ENCODE assay signal across 19 cellular contexts in genomic region chr5:55918097-55919035, GRCh38.
DNase-seq lines count a peak whose midpoint lies in the region; ATAC-seq and TF ChIP-seq lines count a peak whose summit lies in the region.
"Had no signal": no experiment of that assay in that cellular context is flagged by ENCODE, and none has a peak within 500 bp of the region (broad histone marks: within the 10 kb centered on the region; RNA-seq: fewer than 3 reads in every experiment).

No MANE protein-coding gene starts in this region.

- no peak overlapping the region for H3K4me3 Mint-ChIP-seq in activated T-cell treated with anti-CD3 and anti-CD28 coated beads, Interleukin-2, amount 50 U/mL, for 72 hours
- no peak overlapping the region for H3K4me3 Mint-ChIP-seq in stimulated activated effector memory CD8-positive, alpha-beta T cell treated with anti-CD3 and anti-CD28 coated beads, Interleukin-12 subunit alpha, Interleukin-12 subunit beta, amount 100 ng/mL, for 72 hours
- H3K4me3 Mint-ChIP-seq in naive thymus-derived CD8-positive, alpha-beta T cell, result no peak overlapping the region

- intact Hi-C loops in prostate gland (cut with DNase I), result no loop called here

- H3K36me3 Mint-ChIP-seq in activated T-cell treated with anti-CD3 and anti-CD28 coated beads, Interleukin-2, amount 50 U/mL, for 72 hours (ENCODE audit: insufficient read depth in 2 of 2), result no peaks in the 10 kb centered on the region
- no peaks in the 10 kb centered on the region for H3K36me3 Mint-ChIP-seq in stimulated activated effector memory CD8-positive, alpha-beta T cell treated with anti-CD3 and anti-CD28 coated beads, Interleukin-12 subunit alpha, Interleukin-12 subunit beta, amount 100 ng/mL, for 72 hours
- no peaks in the 10 kb centered on the region for H3K36me3 Mint-ChIP-seq in naive thymus-derived CD8-positive, alpha-beta T cell

- peaks cover 35% of the 10 kb centered on the region for H3K4me1 Mint-ChIP-seq in activated T-cell treated with anti-CD3 and anti-CD28 coated beads, Interleukin-2, amount 50 U/mL, for 72 hours (ENCODE audit: low read depth)
- peaks cover 17% of the 10 kb centered on the region for H3K4me1 Mint-ChIP-seq in stimulated activated effector memory CD8-positive, alpha-beta T cell treated with anti-CD3 and anti-CD28 coated beads, Interleukin-12 subunit alpha, Interleukin-12 subunit beta, amount 100 ng/mL, for 72 hours
- H3K4me1 Mint-ChIP-seq in naive thymus-derived CD8-positive, alpha-beta T cell, result peaks cover 7 to 18% (median 15%) of the 10 kb centered on the region in 4 donors

- TF ChIP-seq CTCF in prostate gland (IDR thresholded peaks at IDR 0.05), result no peak

- peak; percentile 89 to 90 for ATAC-seq in activated T-cell treated with anti-CD3 and anti-CD28 coated beads, Interleukin-2, amount 50 U/mL, for 72 hours (replicated peaks in 1 of 2)
- peak; percentile 86 for ATAC-seq in stimulated activated effector memory CD8-positive, alpha-beta T cell treated with anti-CD3 and anti-CD28 coated beads, Interleukin-12 subunit alpha, Interleukin-12 subunit beta, amount 100 ng/mL, for 72 hours
- no peak for ATAC-seq in naive thymus-derived CD8-positive, alpha-beta T cell

- H3K27ac Mint-ChIP-seq in activated T-cell treated with anti-CD3 and anti-CD28 coated beads, Interleukin-2, amount 50 U/mL, for 72 hours, result no peak overlapping the region
- H3K27ac Mint-ChIP-seq in stimulated activated effector memory CD8-positive, alpha-beta T cell treated with anti-CD3 and anti-CD28 coated beads, Interleukin-12 subunit alpha, Interleukin-12 subunit beta, amount 100 ng/mL, for 72 hours, result no peak overlapping the region
- no peak overlapping the region for H3K27ac Mint-ChIP-seq in naive thymus-derived CD8-positive, alpha-beta T cell

- TF ChIP-seq POLR2A in prostate gland (IDR thresholded peaks at IDR 0.05), result no peak

- POLR2A ChIA-PET in naive thymus-derived CD8-positive, alpha-beta T cell (lab: Charles Lee), result no interaction called here

- no peak overlapping the region for H3K27ac ChIP-seq in prostate gland
- H3K27ac ChIP-seq: brain microvascular endothelial cell, dorsolateral prefrontal cortex, heart right ventricle, parathyroid adenoma, spleen had no signal

- no peaks in the 10 kb centered on the region for H3K9me3 Mint-ChIP-seq in activated T-cell treated with anti-CD3 and anti-CD28 coated beads, Interleukin-2, amount 50 U/mL, for 72 hours
- H3K9me3 Mint-ChIP-seq in stimulated activated effector memory CD8-positive, alpha-beta T cell treated with anti-CD3 and anti-CD28 coated beads, Interleukin-12 subunit alpha, Interleukin-12 subunit beta, amount 100 ng/mL, for 72 hours, result no peaks in the 10 kb centered on the region
- H3K9me3 Mint-ChIP-seq in naive thymus-derived CD8-positive, alpha-beta T cell, result no peaks in the 10 kb centered on the region

- peak; percentile 42 to 47 for DNase-seq in activated T-cell treated with anti-CD3 and anti-CD28 coated beads, Interleukin-2, amount 50 U/mL, for 72 hours
- DNase-seq in activated T-cell treated with anti-CD3 and anti-CD28 coated beads for 4 hours (no peak), M059J (ENCODE audit: low read depth) (peak; percentile 28), iPS-NIHi7 (ENCODE audit: extremely low spot score) (peak; percentile 3), prostate gland (ENCODE audit: low spot score) (no peak)
- no peak for DNase-seq in stimulated activated effector memory CD8-positive, alpha-beta T cell treated with anti-CD3 and anti-CD28 coated beads, Interleukin-12 subunit alpha, Interleukin-12 subunit beta, amount 100 ng/mL, for 72 hours (ENCODE audit: low spot score in 2 of 2)
- no peak for DNase-seq in naive thymus-derived CD8-positive, alpha-beta T cell
- DNase-seq in stimulated activated CD8-positive, alpha-beta memory T cell treated with anti-CD3 and anti-CD28 coated beads, Interleukin-4, amount 100 ng/mL, for 48 hours, result no peak
- DNase-seq: activated naive CD4-positive, alpha-beta T cell treated with Interleukin-2 at 50 U/mL for 16 hours; brain microvascular endothelial cell; DMS 273 treated with DMSO at 0.1 percent for 48 hours; dorsolateral prefrontal cortex; heart right ventricle; KG1; NCI-H2171 treated with DMSO at 0.1 percent for 48 hours; SHP77 treated with DMSO at 0.1 percent for 48 hours; spleen; T1000 had no signal

- no peaks in the 10 kb centered on the region for H3K9me3 ChIP-seq in prostate gland
- H3K9me3 ChIP-seq: heart right ventricle, spleen had no signal

- H3K4me3 ChIP-seq in prostate gland, result no peak overlapping the region
- H3K4me3 ChIP-seq: dorsolateral prefrontal cortex, heart right ventricle, spleen had no signal

- no peaks in the 10 kb centered on the region for H3K36me3 ChIP-seq in prostate gland
- H3K36me3 ChIP-seq: brain microvascular endothelial cell, heart right ventricle, spleen had no signal

- H3K27me3 ChIP-seq in prostate gland (replicated peaks; ENCODE audit: insufficient read depth), result no peaks in the 10 kb centered on the region
- H3K27me3 ChIP-seq: brain microvascular endothelial cell, dorsolateral prefrontal cortex, heart right ventricle, spleen had no signal

- H3K4me1 ChIP-seq in prostate gland (replicated peaks), result no peaks in the 10 kb centered on the region
- H3K4me1 ChIP-seq: parathyroid adenoma had no signal

- H3K27me3 Mint-ChIP-seq in activated T-cell treated with anti-CD3 and anti-CD28 coated beads, Interleukin-2, amount 50 U/mL, for 72 hours (ENCODE audit: low read depth), result no peaks in the 10 kb centered on the region
- H3K27me3 Mint-ChIP-seq in naive thymus-derived CD8-positive, alpha-beta T cell, result peaks cover 0 to 8% (median 0%) of the 10 kb centered on the region in 5 donors

- 96% methylated on average over 17 of the region's 17 CpGs for WGBS in prostate gland

Comparison
In these comparisons a context has a peak if more than half of its experiments do, and no peak if none do; other contexts are left out.
1. DNase-seq: peak in activated T-cell treated with anti-CD3 and anti-CD28 coated beads, Interleukin-2, amount 50 U/mL, for 72 hours (2 of 2), M059J (single experiment) and iPS-NIHi7 (single experiment); none in activated T-cell treated with anti-CD3 and anti-CD28 coated beads for 4 hours (single experiment), stimulated activated effector memory CD8-positive, alpha-beta T cell treated with anti-CD3 and anti-CD28 coated beads, Interleukin-12 subunit alpha, Interleukin-12 subunit beta, amount 100 ng/mL, for 72 hours (0 of 2), naive thymus-derived CD8-positive, alpha-beta T cell (0 of 10), stimulated activated CD8-positive, alpha-beta memory T cell treated with anti-CD3 and anti-CD28 coated beads, Interleukin-4, amount 100 ng/mL, for 48 hours (single experiment) and prostate gland (single experiment).
2. ATAC-seq: peak in activated T-cell treated with anti-CD3 and anti-CD28 coated beads, Interleukin-2, amount 50 U/mL, for 72 hours (2 of 2) and stimulated activated effector memory CD8-positive, alpha-beta T cell treated with anti-CD3 and anti-CD28 coated beads, Interleukin-12 subunit alpha, Interleukin-12 subunit beta, amount 100 ng/mL, for 72 hours (single experiment); none in naive thymus-derived CD8-positive, alpha-beta T cell (0 of 2).